1 cellular context compared by ENCODE assay signal in genomic region chr6:75286955-75287354, GRCh38.
TF ChIP-seq lines count a peak whose summit lies in the region.

No MANE protein-coding gene starts in this region.

TF ChIP-seq in K562, 482 proteins besides CTCF, POLR2A, EP300 and RAD21:
- TF ChIP-seq CEBPG (CRISPR knock-in tag; IDR thresholded peaks at IDR 0.05) (no peak), CEBPG (tag; conservative IDR thresholded peaks at IDR 0.05 in 1 of 2, IDR thresholded peaks at IDR 0.05 in 1 of 2) (no peak), CCAR2 (IDR thresholded peaks at IDR 0.05; ENCODE audit: low read depth, low read length) (no peak), C11orf30 (IDR thresholded peaks at IDR 0.05; ENCODE audit: low read depth) (peak; percentile 62), MAFG (tag; conservative IDR thresholded peaks at IDR 0.05) (peak; percentile 25; the same call in 1 of the 2 replicates), ZNF316 (IDR thresholded peaks at IDR 0.05) (peak; percentile 73)
